In the genomic region with DNA sequence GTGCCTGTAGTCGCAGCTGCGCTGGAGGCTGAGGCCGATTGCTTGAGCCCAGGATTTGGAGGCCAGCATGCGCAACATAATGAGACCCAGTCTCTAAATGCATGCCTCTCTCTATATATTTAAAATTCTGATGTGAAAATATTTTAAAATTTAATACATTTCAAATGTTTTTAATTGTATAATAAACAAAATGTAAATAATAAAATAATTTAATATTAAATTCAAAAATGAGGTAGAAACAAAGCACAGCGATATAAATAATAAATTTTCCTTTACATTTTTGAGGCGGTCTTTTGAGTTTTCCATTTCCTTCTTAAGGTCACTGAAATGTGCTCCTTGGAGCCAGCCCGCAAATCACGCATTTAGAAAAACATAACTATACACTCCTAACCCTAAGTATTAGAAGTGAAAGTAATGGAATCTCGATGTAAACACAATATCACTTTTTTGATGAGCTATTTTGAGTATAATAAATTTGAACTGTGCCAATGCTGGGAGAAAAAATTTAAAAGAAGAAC, we compare ENCODE assay signal across 9 cellular contexts. TPM values are rescaled to one million over a fixed set of nuclear protein-coding genes. Genes with fewer than 3 reads are reported as not detected.
DNase-seq lines count a peak whose midpoint lies in the region; ATAC-seq lines count a peak whose summit lies in the region.
"Had no signal": no experiment of that assay in that cellular context is flagged by ENCODE, and none has a peak within 500 bp of the region (broad histone marks: within the 10 kb centered on the region; RNA-seq: fewer than 3 reads in every experiment).

No MANE protein-coding gene starts in this region.

- no peak overlapping the region for H3K4me2 ChIP-seq in mesendoderm (ENCODE audit: low read length)

- no peak for DNase-seq in activated CD8-positive, alpha-beta memory T cell treated with anti-CD3 and anti-CD28 coated beads, Interleukin-2, amount 10 ng/mL, durations not matched to agents 7 days and 5 days
- no peak for DNase-seq in activated CD8-positive, alpha-beta memory T cell treated with anti-CD3 and anti-CD28 coated beads, Interleukin-2, amount 50 U/mL, for 48 hours
- no peak for DNase-seq in activated naive CD8-positive, alpha-beta T cell treated with anti-CD3 and anti-CD28 coated beads, Interleukin-2, amount 50 U/mL, for 24 hours
- DNase-seq in mesendoderm (no peak), iPS-NIHi11 (ENCODE audit: low spot score) (no peak), ureter (ENCODE audit: low spot score) (no peak), NCI-H2196 (lab: John Stamatoyannopoulos, UW; ENCODE audit: unreplicated experiment) (no peak)

- peak overlapping the region; percentile 70 for H3K4ac ChIP-seq in mesendoderm (ENCODE audit: low read depth, low read length)

- H3K79me2 ChIP-seq in mesendoderm (ENCODE audit: control insufficient read depth, insufficient read depth, low read length): peaks cover 31% of the 10 kb centered on the region

- CTCF ChIA-PET in activated CD8-positive, alpha-beta memory T cell treated with anti-CD3 and anti-CD28 coated beads, Interleukin-2, amount 10 ng/mL, durations not matched to agents 7 days and 5 days (lab: Charles Lee): interaction anchor here (1.0 to 1.3 kb wide), 3 partner anchors 9 to 12 kb away, joined by 3 to 5 read pairs (median 5); no protein-coding TSS in a partner anchor

- H3K27me3 Mint-ChIP-seq in activated CD8-positive, alpha-beta memory T cell treated with anti-CD3 and anti-CD28 coated beads, Interleukin-2, amount 10 ng/mL, durations not matched to agents 7 days and 5 days: peaks cover 4% of the 10 kb centered on the region
- peaks cover 3% of the 10 kb centered on the region for H3K27me3 Mint-ChIP-seq in activated naive CD8-positive, alpha-beta T cell treated with anti-CD3 and anti-CD28 coated beads, Interleukin-2, amount 50 U/mL, for 24 hours

- H3K4me1 ChIP-seq in mesendoderm (ENCODE audit: control insufficient read depth, low read depth, low read length): peaks cover 2% of the 10 kb centered on the region

- peak overlapping the region; percentile 99 for H3K27ac Mint-ChIP-seq in activated CD8-positive, alpha-beta memory T cell treated with anti-CD3 and anti-CD28 coated beads, Interleukin-2, amount 10 ng/mL, durations not matched to agents 7 days and 5 days
- peak overlapping the region; percentile 96 for H3K27ac Mint-ChIP-seq in activated naive CD8-positive, alpha-beta T cell treated with anti-CD3 and anti-CD28 coated beads, Interleukin-2, amount 50 U/mL, for 24 hours

- ATAC-seq in activated CD8-positive, alpha-beta memory T cell treated with anti-CD3 and anti-CD28 coated beads, Interleukin-2, amount 10 ng/mL, durations not matched to agents 7 days and 5 days: peak; percentile 1
- peak; percentile 4 for ATAC-seq in HG03108 (IDR thresholded peaks at IDR 0.05; ENCODE audit: unreplicated experiment)
- no peak for ATAC-seq in activated naive CD8-positive, alpha-beta T cell treated with anti-CD3 and anti-CD28 coated beads, Interleukin-2, amount 50 U/mL, for 24 hours

- WGBS in mesendoderm (ENCODE audit: extremely low coverage, insufficient coverage, low lambda C conversion rate): no CpG with 5 or more reads among the region's 9 CpGs

- peak overlapping the region; percentile 57 for H3K9ac ChIP-seq in mesendoderm (ENCODE audit: low read length)

- H3K4me3 ChIP-seq in mesendoderm (ENCODE audit: low read length): no peak overlapping the region

- H2BK120ac ChIP-seq in mesendoderm (ENCODE audit: low read depth, low read length): peak overlapping the region; percentile 61

- H3K9me3 Mint-ChIP-seq in activated CD8-positive, alpha-beta memory T cell treated with anti-CD3 and anti-CD28 coated beads, Interleukin-2, amount 10 ng/mL, durations not matched to agents 7 days and 5 days (ENCODE audit: low read depth): no peaks in the 10 kb centered on the region
- H3K9me3 Mint-ChIP-seq in activated naive CD8-positive, alpha-beta T cell treated with anti-CD3 and anti-CD28 coated beads, Interleukin-2, amount 50 U/mL, for 24 hours: no peaks in the 10 kb centered on the region

- no peak overlapping the region for H2BK5ac ChIP-seq in mesendoderm (ENCODE audit: low read length)

- H3K36me3 Mint-ChIP-seq in activated CD8-positive, alpha-beta memory T cell treated with anti-CD3 and anti-CD28 coated beads, Interleukin-2, amount 10 ng/mL, durations not matched to agents 7 days and 5 days: peaks cover 30% of the 10 kb centered on the region
- H3K36me3 Mint-ChIP-seq in activated naive CD8-positive, alpha-beta T cell treated with anti-CD3 and anti-CD28 coated beads, Interleukin-2, amount 50 U/mL, for 24 hours (ENCODE audit: low read depth): peaks cover 33% of the 10 kb centered on the region

- H2AK5ac ChIP-seq in mesendoderm (ENCODE audit: low read length): no peak overlapping the region

- H3K79me1 ChIP-seq in mesendoderm (ENCODE audit: low read length): no peaks in the 10 kb centered on the region

- H3K56ac ChIP-seq in mesendoderm (ENCODE audit: low read length): peak overlapping the region; percentile 73

- H3K4me3 Mint-ChIP-seq in activated CD8-positive, alpha-beta memory T cell treated with anti-CD3 and anti-CD28 coated beads, Interleukin-2, amount 10 ng/mL, durations not matched to agents 7 days and 5 days: peak overlapping the region; percentile 98
- H3K4me3 Mint-ChIP-seq in activated naive CD8-positive, alpha-beta T cell treated with anti-CD3 and anti-CD28 coated beads, Interleukin-2, amount 50 U/mL, for 24 hours: peak overlapping the region; percentile 97

- peaks cover 25% of the 10 kb centered on the region for H3K4me1 Mint-ChIP-seq in activated CD8-positive, alpha-beta memory T cell treated with anti-CD3 and anti-CD28 coated beads, Interleukin-2, amount 10 ng/mL, durations not matched to agents 7 days and 5 days
- H3K4me1 Mint-ChIP-seq in activated naive CD8-positive, alpha-beta T cell treated with anti-CD3 and anti-CD28 coated beads, Interleukin-2, amount 50 U/mL, for 24 hours: peaks cover 28% of the 10 kb centered on the region

- H4K5ac ChIP-seq in mesendoderm (ENCODE audit: low read length): no peak overlapping the region

- no peaks in the 10 kb centered on the region for H3K27me3 ChIP-seq in mesendoderm (ENCODE audit: insufficient read depth, low read length, poor library complexity)

- peak overlapping the region; percentile 84 for H3K18ac ChIP-seq in mesendoderm (ENCODE audit: low read length)

- no peaks in the 10 kb centered on the region for H3K36me3 ChIP-seq in mesendoderm (ENCODE audit: control insufficient read depth, insufficient read depth, low read length)

- no peak overlapping the region for H3K23ac ChIP-seq in mesendoderm (ENCODE audit: low read length)

- no peak overlapping the region for H2BK15ac ChIP-seq in mesendoderm (replicated peaks; ENCODE audit: low read depth)

- peak overlapping the region; percentile 98 for H4K8ac ChIP-seq in mesendoderm (ENCODE audit: low read depth, low read length)

- no peak overlapping the region for H3K27ac ChIP-seq in mesendoderm (ENCODE audit: low read depth, low read length)
- H3K27ac ChIP-seq: epithelial cell of prostate had no signal

RNA-seq across cellular contexts. Expression of gene CDK1, which starts 0.5 kb away (rescaled TPM):
- total RNA-seq in activated CD8-positive, alpha-beta memory T cell treated with anti-CD3 and anti-CD28 coated beads, Interleukin-2, amount 10 ng/mL, durations not matched to agents 7 days and 5 days: 100 to 1,000 TPM; 111 to 123 TPM
- 80.6 TPM for polyA plus RNA-seq in mesendoderm (2013, experiment 1 of 2)
- 81.4 TPM for polyA plus RNA-seq in mesendoderm (2013, experiment 2 of 2)
- 2.4 TPM for total RNA-seq in ureter

Comparison
In these comparisons a context has a peak if more than half of its experiments do, and no peak if none do; other contexts are left out.
1. RNA of gene CDK1, which starts 0.5 kb away (total RNA-seq): 111 to 123 TPM in activated CD8-positive, alpha-beta memory T cell treated with anti-CD3 and anti-CD28 coated beads, Interleukin-2, amount 10 ng/mL, durations not matched to agents 7 days and 5 days; 2.4 TPM in ureter (single experiment); every median in the first group is over 10 times any median in the second.